ENCODE assay signal across 8 cellular contexts in genomic region chr9:131502781-131503625, GRCh38. TPM values are rescaled to one million over a fixed set of nuclear protein-coding genes. Genes with fewer than 3 reads are reported as not detected.
DNase-seq lines count a peak whose midpoint lies in the region; ATAC-seq and TF ChIP-seq lines count a peak whose summit lies in the region.

POMT1 (plus strand) TSS chr9:131502918; CDS start chr9:131504219, 1,301 bp downstream.

- H3K4me2 ChIP-seq in OCI-LY1 (ENCODE audit: low read length), result peak within 1 kb of the TSS; percentile 87

- H3K27me3 ChIP-seq in HUES6 (ENCODE audit: control insufficient read depth, insufficient read depth, low read length) (peaks cover 3% of the 10 kb centered on the region; the same call in 1 of the 2 replicates), OCI-LY1 (ENCODE audit: insufficient read depth, low read length) (no peaks in the 10 kb centered on the region)

- H3K9me3 ChIP-seq in HUES6 (ENCODE audit: control insufficient read depth, insufficient read depth, low read depth, low read length), result no peaks in the 10 kb centered on the region
- H3K9me3 ChIP-seq in OCI-LY1 (ENCODE audit: low read length), result no peaks in the 10 kb centered on the region

- no peak for TF ChIP-seq CTCF in OCI-LY1 (IDR thresholded peaks at IDR 0.05; ENCODE audit: low read length)
- TF ChIP-seq CTCF in epithelial cell of proximal tubule (conservative IDR thresholded peaks at IDR 0.05; ENCODE audit: low read depth, low read length), result no peak

- H3K36me3 ChIP-seq in HUES6 (ENCODE audit: control insufficient read depth, insufficient read depth, low read length) (peaks cover 45% of the 10 kb centered on the region), OCI-LY1 (ENCODE audit: insufficient read depth, low read length) (peaks cover 28% of the 10 kb centered on the region)

- ATAC-seq in GM21367 (IDR thresholded peaks at IDR 0.05; ENCODE audit: unreplicated experiment), result peak; percentile 69

- H3F3A ChIP-seq in OCI-LY1 (ENCODE audit: insufficient read depth, low read length), result peaks cover 6% of the 10 kb centered on the region

- H3K9me2 ChIP-seq in OCI-LY1 (ENCODE audit: low read depth, low read length), result no peaks in the 10 kb centered on the region

- DNase-seq in CMK (ENCODE audit: low read depth), result peak; percentile 39
- peak; percentile 89 for DNase-seq in activated T-cell treated with anti-CD3 and anti-CD28 coated beads for 48 hours (ENCODE audit: low read depth)
- no peak for DNase-seq in epithelial cell of proximal tubule (ENCODE audit: low read depth)
- DNase-seq in mucosa of gallbladder (ENCODE audit: low spot score), result peak; percentile 87
- peak; percentile 79 for DNase-seq in stimulated activated CD8-positive, alpha-beta memory T cell treated with anti-CD3 and anti-CD28 coated beads, Interleukin-4, amount 100 ng/mL, for 24 hours (ENCODE audit: low read depth)

- peak within 1 kb of the TSS; percentile 67 for H3K9ac ChIP-seq in HUES6 (ENCODE audit: low read length)
- H3K9ac ChIP-seq in OCI-LY1 (ENCODE audit: low read length), result peak within 1 kb of the TSS; percentile 83

- H3K27ac ChIP-seq in HUES6 (ENCODE audit: low read depth, low read length) (no peak within 1 kb of the TSS), OCI-LY1 (ENCODE audit: low read depth, low read length, poor library complexity, severe bottlenecking) (peak within 1 kb of the TSS; percentile 56)

- H3K4me3 ChIP-seq in HUES6 (ENCODE audit: low read depth, low read length) (peak within 1 kb of the TSS; percentile 77), OCI-LY1 (ENCODE audit: low read depth, low read length, poor library complexity, severe bottlenecking) (peak within 1 kb of the TSS; percentile 84), epithelial cell of proximal tubule (ENCODE audit: low read depth, low read length) (peak within 1 kb of the TSS; percentile 94)

- H3K79me2 ChIP-seq in OCI-LY1 (ENCODE audit: insufficient read depth, low read length), result no peaks in the 10 kb centered on the region

- no peak within 1 kb of the TSS for H2AFZ ChIP-seq in OCI-LY1 (ENCODE audit: low read length)

- H4K20me1 ChIP-seq in OCI-LY1 (ENCODE audit: insufficient read depth, low read length), result no peaks in the 10 kb centered on the region

- H3K4me1 ChIP-seq in HUES6 (ENCODE audit: control insufficient read depth, insufficient read depth, low read length) (peaks cover 11% of the 10 kb centered on the region; the same call in 1 of the 2 replicates), OCI-LY1 (ENCODE audit: insufficient read depth, low read length, severe bottlenecking) (peaks cover 30% of the 10 kb centered on the region)

RNA-seq across cellular contexts. Expression of gene POMT1, which starts in this region (rescaled TPM):
- total RNA-seq in epithelial cell of proximal tubule, result 20.9 and 22.4 TPM in 2 replicates
- 43.9 TPM for total RNA-seq in mucosa of gallbladder
